ENCODE assay signal across 8 cellular contexts in genomic region chr5:38809388-38810359, GRCh38. TPM values are rescaled to one million over a fixed set of nuclear protein-coding genes. Genes with fewer than 3 reads are reported as not detected.
DNase-seq lines count a peak whose midpoint lies in the region; ATAC-seq and FAIRE-seq lines count a peak whose summit lies in the region.

No MANE protein-coding gene starts in this region.

- DNase-seq in G401 (ENCODE audit: low spot score) (peak; percentile 80), NCI-H446 (lab: John Stamatoyannopoulos, UW) (peak; percentile 68 to 88), mesendoderm (peak; percentile 93)
- peak; percentile 78 for DNase-seq in activated CD4-positive, alpha-beta T cell treated with anti-CD3 and anti-CD28 coated beads for 48 hours
- peak; percentile 18 to 34 for DNase-seq in stimulated activated CD8-positive, alpha-beta memory T cell treated with anti-CD3 and anti-CD28 coated beads, Interleukin-7, amount 100 ng/mL, for 48 hours (ENCODE audit: extremely low read depth in 1 of 2, low read depth in 1 of 2)

- H3K23ac ChIP-seq in mesendoderm (ENCODE audit: low read length), result no peak overlapping the region

- no peak overlapping the region for H3K4me3 ChIP-seq in mesendoderm (ENCODE audit: low read length)

- H2BK15ac ChIP-seq in mesendoderm (replicated peaks; ENCODE audit: low read depth), result no peak overlapping the region

- H3K9ac ChIP-seq in mesendoderm (ENCODE audit: low read length), result peak overlapping the region; percentile 56

- WGBS in mesendoderm (ENCODE audit: extremely low coverage, insufficient coverage, low lambda C conversion rate), result no CpG with 5 or more reads among the region's 14 CpGs

- H4K8ac ChIP-seq in mesendoderm (ENCODE audit: low read depth, low read length), result no peak overlapping the region

- H3K36me3 ChIP-seq in mesendoderm (ENCODE audit: control insufficient read depth, insufficient read depth, low read length), result no peaks in the 10 kb centered on the region

- no peak overlapping the region for H3K4me2 ChIP-seq in mesendoderm (ENCODE audit: low read length)

- no peaks in the 10 kb centered on the region for H3K79me2 ChIP-seq in mesendoderm (ENCODE audit: control insufficient read depth, insufficient read depth, low read length)

- H2BK5ac ChIP-seq in mesendoderm (ENCODE audit: low read length), result no peak overlapping the region

- in situ Hi-C loops in G401 (cut with HindIII; ENCODE audit: low sequenced_read_pairs), result loop anchor here (10.0 kb wide), 1 partner anchor 365 kb away; no protein-coding TSS in a partner anchor

- no peak overlapping the region for H3K27ac ChIP-seq in mesendoderm (ENCODE audit: low read depth, low read length)

- no peaks in the 10 kb centered on the region for H3K27me3 ChIP-seq in mesendoderm (ENCODE audit: insufficient read depth, low read length, poor library complexity)

- FAIRE-seq in endometrium (lab: Jason Lieb, UNC), result peak; percentile 63

- H3K4ac ChIP-seq in mesendoderm (ENCODE audit: low read depth, low read length), result no peak overlapping the region

- peak overlapping the region; percentile 15 for H3K56ac ChIP-seq in mesendoderm (ENCODE audit: low read length)

- H3K18ac ChIP-seq in mesendoderm (ENCODE audit: low read length), result no peak overlapping the region

- no peak overlapping the region for H4K5ac ChIP-seq in mesendoderm (ENCODE audit: low read length)

- H2BK120ac ChIP-seq in mesendoderm (ENCODE audit: low read depth, low read length), result no peak overlapping the region

- no peaks in the 10 kb centered on the region for H3K4me1 ChIP-seq in mesendoderm (ENCODE audit: control insufficient read depth, low read depth, low read length)

- no peaks in the 10 kb centered on the region for H3K79me1 ChIP-seq in mesendoderm (ENCODE audit: low read length)

- ATAC-seq in HG03103 (IDR thresholded peaks at IDR 0.05; ENCODE audit: low read depth, unreplicated experiment), result peak; percentile 70
- no peak for ATAC-seq in HG02981 (IDR thresholded peaks at IDR 0.05; ENCODE audit: unreplicated experiment)

- H2AK5ac ChIP-seq in mesendoderm (ENCODE audit: low read length), result no peak overlapping the region

RNA-seq across cellular contexts. Expression of gene OSMR, which starts 36.1 kb away (rescaled TPM):
- total RNA-seq in G401 (2014; rRNA removed; shearing (Covaris generic)), result not detected in 2 replicates
- 5.1 TPM for polyA plus RNA-seq in mesendoderm (2013, experiment 1 of 2)
- polyA plus RNA-seq in mesendoderm (2013, experiment 2 of 2), result 5.1 TPM

Comparison
In these comparisons a context has a peak if more than half of its experiments do, and no peak if none do; other contexts are left out.
1. DNase-seq: peak in every context shown above with its lines; median percentile 93 in mesendoderm; 80 in G401; 78 in NCI-H446; 78 in activated CD4-positive, alpha-beta T cell treated with anti-CD3 and anti-CD28 coated beads for 48 hours; 26 in stimulated activated CD8-positive, alpha-beta memory T cell treated with anti-CD3 and anti-CD28 coated beads, Interleukin-7, amount 100 ng/mL, for 48 hours.